ENCODE assay signal across 15 cellular contexts in genomic region chr19:43181869-43182771, GRCh38. TPM values are rescaled to one million over a fixed set of nuclear protein-coding genes. Genes with fewer than 3 reads are reported as not detected.
DNase-seq lines count a peak whose midpoint lies in the region; FAIRE-seq and TF ChIP-seq lines count a peak whose summit lies in the region.
"Not testable (repeated sequence)": the region's sequence is repeated elsewhere in the genome, so short reads cannot be mapped to it uniquely, and the experiment has no call there.
"Had no signal": no experiment of that assay in that cellular context is flagged by ENCODE, and none has a peak within 500 bp of the region (broad histone marks: within the 10 kb centered on the region; RNA-seq: fewer than 3 reads in every experiment).

No MANE protein-coding gene starts in this region.

- not testable (repeated sequence) for H4K20me1 ChIP-seq in osteoblast (ENCODE audit: insufficient read depth, low read length)

- H3K27ac ChIP-seq in ACC112 (ENCODE audit: low read depth, low read length) (peak overlapping the region; percentile 97), adrenal gland (peak overlapping the region in 1 of 5 donors; percentile 71), osteoblast (ENCODE audit: low read depth, low read length) (peak overlapping the region; percentile 95)

- not testable (repeated sequence) for H2AFZ ChIP-seq in ACC112 (ENCODE audit: low read length, unreplicated experiment); osteoblast (ENCODE audit: low read length)

- DNase-seq in Daoy (ENCODE audit: low read depth) (peak; percentile 85), HFF-Myc (ENCODE audit: extremely low read depth, low read depth) (peak; percentile 10), RCC 7860 (ENCODE audit: low spot score) (peak; percentile 87), adrenal gland (peak; percentile 42 to 73 (median 53)), dedifferentiated amniotic fluid mesenchymal stem cell (ENCODE audit: extremely low spot score) (peak; percentile 41), fibroblast of villous mesenchyme (ENCODE audit: low read depth) (peak; percentile 56), osteoblast (ENCODE audit: insufficient read length, low spot score, missing footprints) (peak; percentile 5)

- H3K4me1 ChIP-seq in ACC112 (ENCODE audit: control insufficient read depth, insufficient read depth, low read length, unreplicated experiment) (peaks cover 14% of the 10 kb centered on the region), osteoblast (ENCODE audit: insufficient read depth, low read length) (peaks cover 30% of the 10 kb centered on the region)
- not testable (repeated sequence) for H3K4me1 ChIP-seq in adrenal gland (replicated peaks in 1 of 2)

- intact Hi-C loops in adrenal gland (cut with DNase I): not testable (repeated sequence)

- peak; percentile 90 for FAIRE-seq in RCC 7860 (lab: Jason Lieb, UNC)

- not testable (repeated sequence) for H3K36me3 ChIP-seq in ACC112 (ENCODE audit: insufficient read depth, low read length); adrenal gland (replicated peaks in 1 of 2); osteoblast (ENCODE audit: insufficient read depth, low read length)

- H3K27me3 ChIP-seq in ACC112 (ENCODE audit: insufficient read depth, low read length); adrenal gland; osteoblast (ENCODE audit: insufficient read depth, low read length): not testable (repeated sequence)

- not testable (repeated sequence) for H3K9me3 ChIP-seq in adrenal gland (replicated peaks in 1 of 3); osteoblast (ENCODE audit: low read depth, low read length)

- H3K79me2 ChIP-seq in ACC112 (ENCODE audit: control insufficient read depth, insufficient read depth, low read length, unreplicated experiment); osteoblast (ENCODE audit: insufficient read depth, low read length): not testable (repeated sequence)

- 33 to 42% (median 39%) methylated on average over 3 to 4 of the region's 4 CpGs for WGBS in adrenal gland, 4 donors

- not testable (repeated sequence) for TF ChIP-seq POLR2A in adrenal gland (IDR thresholded peaks at IDR 0.05)

- H3K4me3 ChIP-seq in ACC112 (ENCODE audit: low read depth, low read length); HFF-Myc (replicated peaks; ENCODE audit: low read depth, low read length); adrenal gland; fibroblast of villous mesenchyme (ENCODE audit: low read depth, low read length); osteoblast (ENCODE audit: insufficient read depth, low read length): not testable (repeated sequence)

- H3K4me2 ChIP-seq in osteoblast (ENCODE audit: insufficient read depth, low read length): peak overlapping the region; percentile 37

- TF ChIP-seq CTCF in HFF-Myc (IDR thresholded peaks at IDR 0.05; ENCODE audit: low read depth, low read length, missing control alignments); adrenal gland (IDR thresholded peaks at IDR 0.05); fibroblast of villous mesenchyme (IDR thresholded peaks at IDR 0.05; ENCODE audit: insufficient read depth, low read depth, low read length); osteoblast (IDR thresholded peaks at IDR 0.05; ENCODE audit: extremely low read depth, low read depth, low read length): not testable (repeated sequence)

RNA-seq across cellular contexts. Expression of gene PSG5, which starts 4.2 kb away (rescaled TPM):
- total RNA-seq in Daoy (2014; rRNA removed; shearing (Covaris generic)): 0.80 and 5.1 TPM in 2 replicates
- total RNA-seq in adrenal gland (not detected), fibroblast of villous mesenchyme (39.3 and 45.3 TPM in 2 replicates), osteoblast (1.4 and 11.8 TPM in 2 replicates)
- not detected for polyA plus RNA-seq in adrenal gland
- total RNA-seq: activated CD4-positive, alpha-beta memory T cell treated with anti-CD3 and anti-CD28 coated beads for 36 hours; CD8-positive, alpha-beta T cell; frontal cortex; H7; osteocyte; uterus had no signal
- polyA plus RNA-seq: naive thymus-derived CD4-positive, alpha-beta T cell had no signal

RNA-seq across cellular contexts. Expression of gene PSG4, which starts 23.3 kb away (rescaled TPM):
- 0.27 and 0.69 TPM in 2 replicates for total RNA-seq in Daoy (2014; rRNA removed; shearing (Covaris generic))
- under 1 TPM in 3 of 8 donors, not detected in 5; 0.14 to 0.55 (median 0.27) TPM for total RNA-seq in adrenal gland
- under 1 TPM in 1 of 3 donors, not detected in 2; 0.48 TPM for polyA plus RNA-seq in adrenal gland
- total RNA-seq in fibroblast of villous mesenchyme: 1.9 and 121 TPM in 2 replicates
- under 0.01 and 1.1 TPM in 2 replicates for total RNA-seq in osteoblast
- total RNA-seq: activated CD4-positive, alpha-beta memory T cell treated with anti-CD3 and anti-CD28 coated beads for 36 hours; CD8-positive, alpha-beta T cell; frontal cortex; H7; osteocyte; uterus had no signal
- polyA plus RNA-seq: naive thymus-derived CD4-positive, alpha-beta T cell had no signal

Comparison
In these comparisons a context has a peak if more than half of its experiments do, and no peak if none do; other contexts are left out.
1. DNase-seq: peak in every context shown above with its lines; median percentile 87 in RCC 7860; 85 in Daoy; 56 in fibroblast of villous mesenchyme; 53 in adrenal gland; 41 in dedifferentiated amniotic fluid mesenchymal stem cell; 10 in HFF-Myc; 5 in osteoblast.